In genomic region chr21:9006553-9007323, GRCh38 we compare ENCODE assay signal across 7 cellular contexts.
A peak's percentile ranks its signal among the peaks of the same experiment; 100 is the strongest.
DNase-seq lines count a peak whose midpoint lies in the region; ATAC-seq, FAIRE-seq and TF ChIP-seq lines count a peak whose summit lies in the region.
"Not testable (repeated sequence)": the region's sequence is repeated elsewhere in the genome, so short reads cannot be mapped to it uniquely, and the experiment has no call there.

No MANE protein-coding gene starts in this region.

- H3F3A ChIP-seq in GM23338 (replicated peaks; ENCODE audit: low read depth), result peaks cover 22% of the 10 kb centered on the region
- H3F3A ChIP-seq in PC-3 (ENCODE audit: low read length, unreplicated experiment), result not testable (repeated sequence)

- not testable (repeated sequence) for TF ChIP-seq EP300 in esophagus muscularis mucosa (IDR thresholded peaks at IDR 0.05)

- CTCF ChIA-PET in Calu3 (lab: Charles Lee); PC-3 (lab: Charles Lee): not testable (repeated sequence)

- H3K36me3 Mint-ChIP-seq in Calu3 (ENCODE audit: insufficient read depth, unreplicated experiment), result peaks cover 80% of the 10 kb centered on the region
- peaks cover 79% of the 10 kb centered on the region for H3K36me3 Mint-ChIP-seq in GM23338 (ENCODE audit: low read depth)
- H3K36me3 Mint-ChIP-seq in activated CD4-positive, alpha-beta T cell treated with anti-CD3 and anti-CD28 coated beads, Interleukin-2, amount 10 ng/mL, durations not matched to agents 24 days and 14 days (ENCODE audit: low read depth), result not testable (repeated sequence)

- H3K9me3 ChIP-seq in PC-3 (ENCODE audit: low read length); esophagus muscularis mucosa: not testable (repeated sequence)

- not testable (repeated sequence) for BruUV-seq in Calu3 (replicated peaks; lab: Mats Ljungman, UMichigan); PC-3 (replicated peaks; lab: Mats Ljungman, UMichigan)

- intact Hi-C loops in Calu3 (cut with micrococcal nuclease; ENCODE audit: unreplicated experiment); PC-3 (cut with micrococcal nuclease); activated CD4-positive, alpha-beta T cell treated with anti-CD3 and anti-CD28 coated beads, Interleukin-2, amount 10 ng/mL, durations not matched to agents 24 days and 14 days (cut with micrococcal nuclease); esophagus muscularis mucosa (cut with DNase I): not testable (repeated sequence)

- not testable (repeated sequence) for H3K4me3 Mint-ChIP-seq in Calu3 (ENCODE audit: low read depth, unreplicated experiment); GM23338; activated CD4-positive, alpha-beta T cell treated with anti-CD3 and anti-CD28 coated beads, Interleukin-2, amount 10 ng/mL, durations not matched to agents 24 days and 14 days

- H3K4me1 ChIP-seq in GM23338 (ENCODE audit: insufficient read depth); PC-3 (ENCODE audit: insufficient read depth, low read length); esophagus muscularis mucosa: not testable (repeated sequence)

- not testable (repeated sequence) for H3K4me2 ChIP-seq in GM23338; PC-3 (ENCODE audit: low read length)

- ATAC-seq in GM23338, PC-3: not testable (repeated sequence)

- not testable (repeated sequence) for H4K20me1 ChIP-seq in GM23338 (replicated peaks; ENCODE audit: insufficient read depth); PC-3 (ENCODE audit: low read length)

- H3K9me2 ChIP-seq in GM23338 (ENCODE audit: insufficient read depth); PC-3 (replicated peaks; ENCODE audit: low read length): not testable (repeated sequence)

- TF ChIP-seq CTCF in Calu3 (IDR thresholded peaks at IDR 0.05; ENCODE audit: unreplicated experiment); GM23338 (conservative IDR thresholded peaks at IDR 0.05; ENCODE audit: low read depth in 2 of 2); PC-3 (conservative IDR thresholded peaks at IDR 0.05; ENCODE audit: low read depth, low read length); esophagus muscularis mucosa (IDR thresholded peaks at IDR 0.05): not testable (repeated sequence)

- not testable (repeated sequence) for FAIRE-seq in RCC 7860 (lab: Jason Lieb, UNC)

- not testable (repeated sequence) for H3K27me3 ChIP-seq in GM23338 (ENCODE audit: insufficient read depth); PC-3 (ENCODE audit: low read length)
- peaks cover 0 to 69% (median 5%) of the 10 kb centered on the region in 4 donors for H3K27me3 ChIP-seq in esophagus muscularis mucosa

- H3K27me3 Mint-ChIP-seq in Calu3 (ENCODE audit: unreplicated experiment) (peaks cover 82% of the 10 kb centered on the region), GM23338 (ENCODE audit: insufficient read depth, low read depth, poor library complexity) (peaks cover 20% of the 10 kb centered on the region)
- H3K27me3 Mint-ChIP-seq in activated CD4-positive, alpha-beta T cell treated with anti-CD3 and anti-CD28 coated beads, Interleukin-2, amount 10 ng/mL, durations not matched to agents 24 days and 14 days, result not testable (repeated sequence)

- POLR2A ChIA-PET in PC-3 (lab: Charles Lee; ENCODE audit: unreplicated experiment), result not testable (repeated sequence)

- not testable (repeated sequence) for H3K9ac ChIP-seq in PC-3 (ENCODE audit: low read length)

- H3K27ac Mint-ChIP-seq in Calu3 (ENCODE audit: unreplicated experiment), result peak overlapping the region; percentile 1
- not testable (repeated sequence) for H3K27ac Mint-ChIP-seq in GM23338; activated CD4-positive, alpha-beta T cell treated with anti-CD3 and anti-CD28 coated beads, Interleukin-2, amount 10 ng/mL, durations not matched to agents 24 days and 14 days

- peak overlapping the region; percentile 19; the same call in 1 of the 2 replicates for H3K4me3 ChIP-seq in GM23338
- not testable (repeated sequence) for H3K4me3 ChIP-seq in PC-3 (ENCODE audit: low read length); esophagus muscularis mucosa

- H3K9me3 Mint-ChIP-seq in Calu3 (ENCODE audit: low read depth, unreplicated experiment), result not testable (repeated sequence)
- peaks cover 97% of the 10 kb centered on the region for H3K9me3 Mint-ChIP-seq in GM23338
- peaks cover 32% of the 10 kb centered on the region for H3K9me3 Mint-ChIP-seq in activated CD4-positive, alpha-beta T cell treated with anti-CD3 and anti-CD28 coated beads, Interleukin-2, amount 10 ng/mL, durations not matched to agents 24 days and 14 days

- H3K36me3 ChIP-seq in GM23338 (ENCODE audit: insufficient read depth), result peaks cover 35% of the 10 kb centered on the region
- not testable (repeated sequence) for H3K36me3 ChIP-seq in PC-3 (ENCODE audit: low read depth, low read length); esophagus muscularis mucosa

- H3K79me2 ChIP-seq in GM23338 (replicated peaks; ENCODE audit: insufficient read depth); PC-3 (ENCODE audit: low read length): not testable (repeated sequence)

- DNase-seq in Calu3, result peak; percentile 15
- DNase-seq in GM23338 (ENCODE audit: low spot score), result not testable (repeated sequence)
- DNase-seq in PC-3, result peak; percentile 1
- DNase-seq in RCC 7860 (ENCODE audit: low spot score), result peak; percentile 3
- DNase-seq in activated CD4-positive, alpha-beta T cell treated with anti-CD3 and anti-CD28 coated beads, Interleukin-2, amount 10 ng/mL, durations not matched to agents 24 days and 14 days, result peak; percentile 44
- DNase-seq in esophagus muscularis mucosa (ENCODE audit: extremely low spot score), result peak; percentile 90
- peak; percentile 2 for DNase-seq in medulla oblongata (ENCODE audit: extremely low spot score)

- TF ChIP-seq POLR2A in esophagus muscularis mucosa (IDR thresholded peaks at IDR 0.05; ENCODE audit: low read depth), result not testable (repeated sequence)

- H3K27ac ChIP-seq in GM23338 (ENCODE audit: low read depth); PC-3 (ENCODE audit: low read length); esophagus muscularis mucosa (replicated peaks in 1 of 4): not testable (repeated sequence)

- WGBS in esophagus muscularis mucosa, result 48% methylated on average over 2 of the region's 2 CpGs

- H2AFZ ChIP-seq in GM23338; PC-3 (ENCODE audit: low read length): not testable (repeated sequence)

- H3K4me1 Mint-ChIP-seq in Calu3 (ENCODE audit: low read depth, unreplicated experiment); GM23338; activated CD4-positive, alpha-beta T cell treated with anti-CD3 and anti-CD28 coated beads, Interleukin-2, amount 10 ng/mL, durations not matched to agents 24 days and 14 days: not testable (repeated sequence)
